In the genomic region with DNA sequence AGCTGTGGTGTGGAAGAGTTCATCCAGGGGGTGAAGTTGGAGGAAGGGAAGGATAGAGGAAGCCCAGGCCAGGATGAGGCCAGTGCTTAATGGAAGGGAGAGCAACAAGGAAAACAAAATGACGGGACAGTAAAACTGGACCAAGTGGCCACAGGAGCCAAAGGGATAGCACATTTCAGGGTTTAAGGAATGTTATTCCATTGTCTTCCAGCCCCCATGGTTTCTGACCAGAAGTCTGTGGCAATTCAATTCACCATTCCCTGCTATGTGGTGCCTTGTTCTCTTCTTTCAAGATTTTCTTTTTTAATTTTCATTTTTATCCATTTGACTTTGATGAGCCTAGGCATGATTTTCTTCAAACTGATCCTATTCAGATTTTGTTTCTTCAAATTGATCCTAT, we compare ENCODE assay signal across 24 cellular contexts. TPM values are rescaled to one million over a fixed set of nuclear protein-coding genes. Genes with fewer than 3 reads are reported as not detected.
"Had no signal": no experiment of that assay in that cellular context is flagged by ENCODE, and none has a peak within 500 bp of the region (broad histone marks: within the 10 kb centered on the region; RNA-seq: fewer than 3 reads in every experiment).

No MANE protein-coding gene starts in this region.

- H3K4me3 Mint-ChIP-seq: IgD-negative memory B cell, T-cell had no signal

- H3K36me3 Mint-ChIP-seq: T-cell had no signal

- DNase-seq: Karpas-422, KG1, MG63, NCI-H1092, NCI-H1436, NCI-H187, NCI-H2029, NCI-H2081 treated with DMSO at 0.1 percent for 48 hours, NCI-H2171, NCI-H226, NCI-H446, NCI-H510A, NCI-H524 treated with DMSO at 0.1 percent for 48 hours, NCI-H69, NCI-H774, RPMI8226, SHP77, SK-N-SH, SW 1271, T-cell had no signal

- FAIRE-seq: RCC 7860 had no signal

- H3K4me1 Mint-ChIP-seq: IgD-negative memory B cell, T-cell had no signal

- H3K27me3 ChIP-seq: MG63 had no signal

- ATAC-seq: T-cell had no signal

- H3K36me3 ChIP-seq: MG63 had no signal

- H3K4me3 ChIP-seq: MG63 had no signal

- H3K9me3 Mint-ChIP-seq: T-cell had no signal

- H3K4me2 ChIP-seq: SK-N-SH had no signal

- H3K9me3 ChIP-seq: SK-N-SH had no signal

- H3K9ac ChIP-seq: SK-N-SH had no signal

- H3K27ac Mint-ChIP-seq: IgD-negative memory B cell, T-cell had no signal

RNA-seq across cellular contexts. Expression of gene IGF2, which starts 22.5 kb away (rescaled TPM):
- polyA plus RNA-seq: IgD-negative memory B cell had no signal

RNA-seq across cellular contexts. Expression of gene INS, which starts 44.3 kb away (rescaled TPM):
- total RNA-seq: HT-29, SK-MEL-5 had no signal
- polyA plus RNA-seq: IgD-negative memory B cell, SK-N-SH had no signal

RNA-seq across cellular contexts. Expression of gene TH, which starts 54.9 kb away (rescaled TPM):
- total RNA-seq: SK-MEL-5, T-cell had no signal
- polyA plus RNA-seq: IgD-negative memory B cell, SK-N-SH had no signal
